ENCODE assay signal across 1 cellular context in the genomic region with DNA sequence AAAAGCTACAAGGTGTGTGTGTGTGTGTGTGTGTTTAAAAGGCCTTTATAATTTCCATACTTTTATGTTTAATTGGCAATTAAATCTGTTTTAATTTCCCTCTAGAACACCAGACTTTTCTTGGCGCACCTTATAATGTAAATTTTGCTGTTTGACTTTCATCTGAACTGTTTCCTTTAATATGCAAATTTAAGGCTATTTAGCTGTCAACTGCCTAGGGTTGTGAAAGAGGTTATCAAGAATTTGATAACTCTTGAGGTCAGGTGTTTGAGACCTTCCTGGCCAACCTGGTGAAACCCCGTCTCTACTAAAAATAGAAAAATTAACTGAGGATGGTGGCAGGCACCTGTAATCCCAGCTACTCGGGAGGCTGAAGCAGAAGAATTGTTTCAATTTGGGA.
TF ChIP-seq lines count a peak whose summit lies in the region.

No MANE protein-coding gene starts in this region.

TF ChIP-seq in H1, 55 proteins besides CTCF, POLR2A, EP300 and RAD21:
- TF ChIP-seq MAFK (IDR thresholded peaks at IDR 0.05; ENCODE audit: low read depth, low read length) (no peak), CBX8 (IDR thresholded peaks at IDR 0.05; ENCODE audit: borderline replicate concordance, low read depth, low read length) (no peak), ATF3 (IDR thresholded peaks at IDR 0.05; ENCODE audit: insufficient read depth, low read depth, low read length) (no peak), CHD7 (IDR thresholded peaks at IDR 0.05; ENCODE audit: insufficient replicate concordance, low read length) (no peak), SIN3A (conservative IDR thresholded peaks at IDR 0.05 in 1 of 2, IDR thresholded peaks at IDR 0.05 in 1 of 2; ENCODE audit: low read depth in 1 of 2, low read length in 2 of 2) (no peak), CEBPB (IDR thresholded peaks at IDR 0.05; ENCODE audit: low read depth, low read length) (peak; percentile 75), JUND (IDR thresholded peaks at IDR 0.05; ENCODE audit: low read length) (no peak)
- TF ChIP-seq, protein P1, sequence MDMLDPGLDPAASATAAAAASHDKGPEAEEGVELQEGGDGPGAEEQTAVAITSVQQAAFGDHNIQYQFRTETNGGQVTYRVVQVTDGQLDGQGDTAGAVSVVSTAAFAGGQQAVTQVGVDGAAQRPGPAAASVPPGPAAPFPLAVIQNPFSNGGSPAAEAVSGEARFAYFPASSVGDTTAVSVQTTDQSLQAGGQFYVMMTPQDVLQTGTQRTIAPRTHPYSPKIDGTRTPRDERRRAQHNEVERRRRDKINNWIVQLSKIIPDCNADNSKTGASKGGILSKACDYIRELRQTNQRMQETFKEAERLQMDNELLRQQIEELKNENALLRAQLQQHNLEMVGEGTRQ (IDR thresholded peaks at IDR 0.05; ENCODE audit: low read length), result no peak
